Comparison of ENCODE assay signal across 8 cellular contexts in genomic region chr16:46395391-46395921, GRCh38.
A peak's percentile ranks its signal among the peaks of the same experiment; 100 is the strongest.
DNase-seq lines count a peak whose midpoint lies in the region; ATAC-seq and TF ChIP-seq lines count a peak whose summit lies in the region.
"Not testable (repeated sequence)": the region's sequence is repeated elsewhere in the genome, so short reads cannot be mapped to it uniquely, and the experiment has no call there.

No MANE protein-coding gene starts in this region.

- DNase-seq in AG10803 (ENCODE audit: low read depth): peak; percentile 21
- DNase-seq in HL-60 (ENCODE audit: low read depth in 1 of 2, low spot score in 1 of 2): peak; percentile 65 to 67
- peak; percentile 11 for DNase-seq in PC-3
- peak; percentile 12 for DNase-seq in adipocyte (ENCODE audit: low read depth)
- peak; percentile 20 for DNase-seq in dermis blood vessel endothelial cell
- peak; percentile 21 for DNase-seq in fibroblast of the aortic adventitia (ENCODE audit: low read depth)
- DNase-seq in lung (ENCODE audit: low spot score): peak; percentile 47
- peak; percentile 32 for DNase-seq in progenitor cell of endocrine pancreas (ENCODE audit: low spot score, unreplicated experiment)

- H3K9me3 ChIP-seq in PC-3 (ENCODE audit: low read length); adipocyte (ENCODE audit: control insufficient read depth, low read length); lung (ENCODE audit: control insufficient read depth in 2 of 2, insufficient read depth in 1 of 2, low read length in 1 of 2): not testable (repeated sequence)

- intact Hi-C loops in PC-3 (cut with micrococcal nuclease): not testable (repeated sequence)

- ATAC-seq in PC-3; lung (ENCODE audit: insufficient read depth, low FRiP score): not testable (repeated sequence)

- peaks cover 16% of the 10 kb centered on the region for H3K36me3 Mint-ChIP-seq in progenitor cell of endocrine pancreas (ENCODE audit: insufficient read depth)

- not testable (repeated sequence) for H3K9me2 ChIP-seq in PC-3 (replicated peaks; ENCODE audit: low read length)

- H3K27me3 ChIP-seq in HL-60 (ENCODE audit: insufficient read depth, poor library complexity, severe bottlenecking); PC-3 (ENCODE audit: low read length); adipocyte (replicated peaks; ENCODE audit: control insufficient read depth, insufficient read depth, low read length); lung (ENCODE audit: control insufficient read depth, insufficient read depth): not testable (repeated sequence)

- H3K4me1 ChIP-seq in PC-3 (ENCODE audit: insufficient read depth, low read length); adipocyte (ENCODE audit: control insufficient read depth, insufficient read depth, low read length); lung (ENCODE audit: control insufficient read depth in 2 of 2, insufficient read depth in 2 of 2, low read length in 2 of 2): not testable (repeated sequence)

- H3K27ac ChIP-seq in HL-60 (replicated peaks); PC-3 (ENCODE audit: low read length); lung (ENCODE audit: low read depth in 1 of 2, low read length in 1 of 2): not testable (repeated sequence)

- WGBS in lung, 2 donors: 80 to 84% methylated on average over 23 of the region's 23 CpGs

- not testable (repeated sequence) for H2AFZ ChIP-seq in PC-3 (ENCODE audit: low read length)

- H3F3A ChIP-seq in PC-3 (ENCODE audit: low read length, unreplicated experiment): not testable (repeated sequence)

- H3K27ac Mint-ChIP-seq in progenitor cell of endocrine pancreas: peak overlapping the region; percentile 2

- H3K9me3 Mint-ChIP-seq in progenitor cell of endocrine pancreas (ENCODE audit: low read depth): peaks cover 17% of the 10 kb centered on the region

- H4K20me1 ChIP-seq in PC-3 (ENCODE audit: low read length): not testable (repeated sequence)

- TF ChIP-seq CTCF in AG10803 (conservative IDR thresholded peaks at IDR 0.05; ENCODE audit: low read length); HL-60 (IDR thresholded peaks at IDR 0.05; ENCODE audit: insufficient read depth, low read length); PC-3 (conservative IDR thresholded peaks at IDR 0.05; ENCODE audit: low read depth, low read length); fibroblast of the aortic adventitia (IDR thresholded peaks at IDR 0.05; ENCODE audit: insufficient read depth, low read length); lung (IDR thresholded peaks at IDR 0.05; ENCODE audit: control extremely low read depth, extremely low read depth); progenitor cell of endocrine pancreas (IDR thresholded peaks at IDR 0.05; ENCODE audit: unreplicated experiment): not testable (repeated sequence)

- not testable (repeated sequence) for H3K79me2 ChIP-seq in PC-3 (ENCODE audit: low read length)

- CTCF ChIA-PET in PC-3 (lab: Charles Lee): not testable (repeated sequence)

- BruUV-seq in PC-3 (replicated peaks; lab: Mats Ljungman, UMichigan): not testable (repeated sequence)

- not testable (repeated sequence) for H3K4me3 ChIP-seq in AG10803 (ENCODE audit: low read length); HL-60 (replicated peaks; ENCODE audit: insufficient read depth, low read length); PC-3 (ENCODE audit: low read length); adipocyte (ENCODE audit: low read length); fibroblast of the aortic adventitia (ENCODE audit: low read depth, low read length); lung

- not testable (repeated sequence) for H3K36me3 ChIP-seq in PC-3 (ENCODE audit: low read depth, low read length); adipocyte (ENCODE audit: control insufficient read depth, insufficient read depth, low read length, severe bottlenecking); lung (ENCODE audit: control insufficient read depth in 2 of 2, insufficient read depth in 2 of 2, low read length in 2 of 2)

- POLR2A ChIA-PET in PC-3 (lab: Charles Lee; ENCODE audit: unreplicated experiment): not testable (repeated sequence)

- not testable (repeated sequence) for H3K9ac ChIP-seq in PC-3 (ENCODE audit: low read length); adipocyte (ENCODE audit: low read length)

- not testable (repeated sequence) for H3K27me3 Mint-ChIP-seq in progenitor cell of endocrine pancreas

- not testable (repeated sequence) for H3K4me1 Mint-ChIP-seq in progenitor cell of endocrine pancreas (ENCODE audit: low read depth)

- not testable (repeated sequence) for H3K4me3 Mint-ChIP-seq in progenitor cell of endocrine pancreas (ENCODE audit: low read depth)

- H3K4me2 ChIP-seq in PC-3 (ENCODE audit: low read length): not testable (repeated sequence)

Comparison
In these comparisons a context has a peak if more than half of its experiments do, and no peak if none do; other contexts are left out.
1. DNase-seq: peak in every context shown above with its lines; median percentile 66 in HL-60; 47 in lung; 32 in progenitor cell of endocrine pancreas; 21 in AG10803; 21 in fibroblast of the aortic adventitia; 20 in dermis blood vessel endothelial cell; 12 in adipocyte; 11 in PC-3.